Comparison of ENCODE assay signal across 17 cellular contexts in genomic region chr7:75943864-75944263, GRCh38. TPM values are rescaled to one million over a fixed set of nuclear protein-coding genes. Genes with fewer than 3 reads are reported as not detected.
DNase-seq lines count a peak whose midpoint lies in the region; ATAC-seq and TF ChIP-seq lines count a peak whose summit lies in the region.
"Had no signal": no experiment of that assay in that cellular context is flagged by ENCODE, and none has a peak within 500 bp of the region (broad histone marks: within the 10 kb centered on the region; RNA-seq: fewer than 3 reads in every experiment).

No MANE protein-coding gene starts in this region.

- H3K4me2 ChIP-seq in IMR-90 (ENCODE audit: low read depth, low read length) (no peak overlapping the region), OCI-LY7 (ENCODE audit: low read length) (no peak overlapping the region)

- H3K9me1 ChIP-seq in IMR-90 (ENCODE audit: insufficient read depth, low read length), result peaks cover 15% of the 10 kb centered on the region

- H3K9me3 Mint-ChIP-seq in T-helper 2 cell treated with Interferon-gamma antibody and Interleukin-4, amounts not matched to agents 5 μg/mL and 100 μg/mL, for 36 hours, result no peaks in the 10 kb centered on the region
- H3K9me3 Mint-ChIP-seq: activated CD4-positive, alpha-beta memory T cell treated with anti-CD3 and anti-CD28 coated beads, Interleukin-2, amount 10 ng/mL, durations not matched to agents 7 days and 5 days; H9 had no signal

- WGBS in IMR-90 (ENCODE audit: extremely low coverage in 2 of 2, insufficient read length in 1 of 2), 2 experiments, result no CpG with 5 or more reads among the region's 6 CpGs
- 95% methylated on average over 6 of the region's 6 CpGs for whole genome bisulfite sequencing in liver

- peaks cover 4% of the 10 kb centered on the region; the same call in 1 of the 2 replicates for H3K36me3 ChIP-seq in IMR-90 (ENCODE audit: control insufficient read depth, insufficient read depth, low read length)
- no peaks in the 10 kb centered on the region for H3K36me3 ChIP-seq in colonic mucosa
- peaks cover 4 to 15% (median 13%) of the 10 kb centered on the region in 4 donors for H3K36me3 ChIP-seq in liver (ENCODE audit: control insufficient read depth in 4 of 4, insufficient read depth in 3 of 4, low read depth in 1 of 4, low read length in 3 of 4)
- no peaks in the 10 kb centered on the region for H3K36me3 ChIP-seq in OCI-LY7 (ENCODE audit: insufficient read depth, low read length)

- DNase-seq in ACHN (peak; percentile 57), IMR-90 (peak; percentile 65), colonic mucosa (peak; percentile 46), OCI-LY7 (ENCODE audit: low spot score) (no peak)
- DNase-seq in T-helper 2 cell treated with Interferon-gamma antibody and Interleukin-4, amounts not matched to agents 5 μg/mL and 100 μg/mL, for 36 hours (ENCODE audit: low spot score), result no peak
- DNase-seq: activated CD4-positive, alpha-beta memory T cell treated with anti-CD3 and anti-CD28 coated beads, Interleukin-2, amount 10 ng/mL, durations not matched to agents 7 days and 5 days; activated naive CD4-positive, alpha-beta T cell treated with Interleukin-2 at 50 U/mL for 16 hours; central memory CD4-positive, alpha-beta T cell; DMS153; H9; NCI-H1417 treated with DMSO at 0.1 percent for 48 hours; NCI-H510A had no signal

- H3K79me1 ChIP-seq in IMR-90 (ENCODE audit: low read depth in 1 of 2, low read length in 2 of 2), result peaks cover 8 to 57% of the 10 kb centered on the region in 2 experiments

- no peak overlapping the region for H3K56ac ChIP-seq in IMR-90 (ENCODE audit: extremely low read depth, insufficient read depth, low read length)

- H4K5ac ChIP-seq in IMR-90 (ENCODE audit: low read depth, low read length), result no peak overlapping the region

- H3K36me3 Mint-ChIP-seq in T-helper 2 cell treated with Interferon-gamma antibody and Interleukin-4, amounts not matched to agents 5 μg/mL and 100 μg/mL, for 36 hours (ENCODE audit: low read depth), result peaks cover 2% of the 10 kb centered on the region

- no peaks in the 10 kb centered on the region for H3K79me2 ChIP-seq in OCI-LY7 (ENCODE audit: insufficient read depth, low read depth, low read length)

- intact Hi-C loops in IMR-90 (cut with micrococcal nuclease), result no loop called here
- intact Hi-C loops in colonic mucosa (cut with DNase I), result no loop called here
- intact Hi-C loops in OCI-LY7 (cut with micrococcal nuclease; ENCODE audit: unreplicated experiment), result no loop called here

- H2BK15ac ChIP-seq in IMR-90 (ENCODE audit: low read depth, low read length), result no peak overlapping the region

- no peak overlapping the region for H2AK5ac ChIP-seq in IMR-90 (ENCODE audit: low read depth, low read length)

- no peak overlapping the region for H2BK120ac ChIP-seq in IMR-90 (ENCODE audit: low read depth, low read length)

- BruUV-seq in IMR-90 (replicated peaks; lab: Mats Ljungman, UMichigan) (no TSS peak), OCI-LY7 (replicated peaks; lab: Mats Ljungman, UMichigan) (no TSS peak)

- no peaks in the 10 kb centered on the region for H3K9me2 ChIP-seq in OCI-LY7 (ENCODE audit: insufficient read depth, low read length)

- POLR2A ChIA-PET in IMR-90 (lab: Charles Lee; ENCODE audit: unreplicated experiment), result no interaction called here
- POLR2A ChIA-PET in OCI-LY7 (lab: Charles Lee), result no interaction called here

- H3K27ac Mint-ChIP-seq in T-helper 2 cell treated with Interferon-gamma antibody and Interleukin-4, amounts not matched to agents 5 μg/mL and 100 μg/mL, for 36 hours, result no peak overlapping the region
- H3K27ac Mint-ChIP-seq: activated CD4-positive, alpha-beta memory T cell treated with anti-CD3 and anti-CD28 coated beads, Interleukin-2, amount 10 ng/mL, durations not matched to agents 7 days and 5 days had no signal

- TF ChIP-seq CTCF in IMR-90 (conservative IDR thresholded peaks at IDR 0.05; ENCODE audit: low read depth, low read length) (no peak), colonic mucosa (IDR thresholded peaks at IDR 0.05) (no peak), liver (IDR thresholded peaks at IDR 0.05; ENCODE audit: low read depth, low read length, missing input control) (no peak), OCI-LY7 (conservative IDR thresholded peaks at IDR 0.05; ENCODE audit: low read length) (no peak)

- ATAC-seq in IMR-90 (ENCODE audit: low read depth), result no peak
- no peak for ATAC-seq in HG03442 (IDR thresholded peaks at IDR 0.05; ENCODE audit: unreplicated experiment)
- ATAC-seq in HG03196 (IDR thresholded peaks at IDR 0.05; ENCODE audit: unreplicated experiment), result no peak
- ATAC-seq: GM12878 had no signal

- no peak overlapping the region for H3K4me3 ChIP-seq in IMR-90 (ENCODE audit: insufficient read depth, low read depth, low read length)
- H3K4me3 ChIP-seq in colonic mucosa, result no peak overlapping the region
- H3K4me3 ChIP-seq in liver (ENCODE audit: low read depth in 1 of 3, low read length in 3 of 3), result no peak overlapping the region
- no peak overlapping the region for H3K4me3 ChIP-seq in OCI-LY7 (ENCODE audit: low read depth, low read length, poor library complexity, severe bottlenecking)
- H3K4me3 ChIP-seq: GM12878, upper lobe of left lung had no signal

- H4K8ac ChIP-seq in IMR-90 (ENCODE audit: low read depth in 2 of 2, low read length in 2 of 2), result no peak overlapping the region

- no peak overlapping the region for H2BK20ac ChIP-seq in IMR-90 (ENCODE audit: low read depth, low read length)

- H3K27me3 Mint-ChIP-seq in T-helper 2 cell treated with Interferon-gamma antibody and Interleukin-4, amounts not matched to agents 5 μg/mL and 100 μg/mL, for 36 hours (ENCODE audit: low read depth), result no peaks in the 10 kb centered on the region
- H3K27me3 Mint-ChIP-seq: activated CD4-positive, alpha-beta memory T cell treated with anti-CD3 and anti-CD28 coated beads, Interleukin-2, amount 10 ng/mL, durations not matched to agents 7 days and 5 days had no signal

- H3K4me1 Mint-ChIP-seq in T-helper 2 cell treated with Interferon-gamma antibody and Interleukin-4, amounts not matched to agents 5 μg/mL and 100 μg/mL, for 36 hours (ENCODE audit: low read depth), result peaks cover 8% of the 10 kb centered on the region

- CTCF ChIA-PET in IMR-90 (lab: Yijun Ruan, JAX) (no interaction called here), OCI-LY7 (lab: Charles Lee; ENCODE audit: unreplicated experiment) (no interaction called here)

- H4K20me1 ChIP-seq in IMR-90 (ENCODE audit: insufficient read depth, low read length) (peaks cover 3% of the 10 kb centered on the region; the same call in 1 of the 2 replicates), OCI-LY7 (ENCODE audit: insufficient read depth, low read length) (no peaks in the 10 kb centered on the region)

- H3K4me3 Mint-ChIP-seq in T-helper 2 cell treated with Interferon-gamma antibody and Interleukin-4, amounts not matched to agents 5 μg/mL and 100 μg/mL, for 36 hours, result no peak overlapping the region
- H3K4me3 Mint-ChIP-seq: activated CD4-positive, alpha-beta memory T cell treated with anti-CD3 and anti-CD28 coated beads, Interleukin-2, amount 10 ng/mL, durations not matched to agents 7 days and 5 days; H9 had no signal

- no peak for TF ChIP-seq RAD21 in IMR-90 (IDR thresholded peaks at IDR 0.05; ENCODE audit: low read length)
- no peak for TF ChIP-seq RAD21 in liver (IDR thresholded peaks at IDR 0.05)

- in situ Hi-C loops in ACHN (cut with HindIII; ENCODE audit: low pct_ligation_motif_present, low pct_unique_long_range_greater_than_20kb, low sequenced_read_pairs), result no loop called here
- in situ Hi-C loops in IMR-90 (cut with MboI; ENCODE audit: low sequenced_read_pairs), result no loop called here

- no peak overlapping the region for H4K91ac ChIP-seq in IMR-90 (ENCODE audit: insufficient read depth, low read depth, low read length)

- H3K9ac ChIP-seq in IMR-90 (ENCODE audit: low read depth, low read length), result no peak overlapping the region
- H3K9ac ChIP-seq in colonic mucosa (ENCODE audit: low read depth in 2 of 2, low read length in 2 of 2), result no peak overlapping the region
- no peak overlapping the region for H3K9ac ChIP-seq in liver (ENCODE audit: low read depth in 1 of 2, low read length in 2 of 2)

- H3K27me3 ChIP-seq in IMR-90 (ENCODE audit: control insufficient read depth, insufficient read depth, low read length) (no peaks in the 10 kb centered on the region), colonic mucosa (no peaks in the 10 kb centered on the region), liver (ENCODE audit: control insufficient read depth in 4 of 4, insufficient read depth in 4 of 4, low read length in 3 of 4) (no peaks in the 10 kb centered on the region)
- H3K27me3 ChIP-seq: upper lobe of left lung had no signal

- H3K4ac ChIP-seq in IMR-90 (ENCODE audit: low read depth, low read length), result no peak overlapping the region

- TF ChIP-seq POLR2A in IMR-90 (IDR thresholded peaks at IDR 0.05; ENCODE audit: low read depth, low read length), result no peak

- peaks cover 4% of the 10 kb centered on the region; the same call in 1 of the 2 replicates for H3K4me1 ChIP-seq in IMR-90 (ENCODE audit: control insufficient read depth, insufficient read depth, low read length)
- H3K4me1 ChIP-seq in colonic mucosa, result no peaks in the 10 kb centered on the region
- H3K4me1 ChIP-seq in liver (ENCODE audit: control insufficient read depth in 4 of 4, insufficient read depth in 4 of 4, low read length in 3 of 4), result peaks cover 20 to 50% (median 27%) of the 10 kb centered on the region in 4 donors
- H3K4me1 ChIP-seq in OCI-LY7 (ENCODE audit: insufficient read depth, low read length, poor library complexity, severe bottlenecking), result peaks cover 6% of the 10 kb centered on the region

- H2AFZ ChIP-seq in IMR-90 (replicated peaks; ENCODE audit: low read length, poor library complexity) (no peak overlapping the region), OCI-LY7 (ENCODE audit: low read length) (no peak overlapping the region)

- H3K18ac ChIP-seq in IMR-90 (ENCODE audit: low read depth, low read length), result no peak overlapping the region

- H3K9me3 ChIP-seq in IMR-90 (ENCODE audit: control insufficient read depth, insufficient read depth, low read length), result peaks cover 2% of the 10 kb centered on the region; the same call in 1 of the 2 replicates
- no peaks in the 10 kb centered on the region for H3K9me3 ChIP-seq in colonic mucosa
- H3K9me3 ChIP-seq in liver (ENCODE audit: control insufficient read depth in 4 of 4, low read length in 3 of 4), result no peaks in the 10 kb centered on the region
- no peaks in the 10 kb centered on the region for H3K9me3 ChIP-seq in OCI-LY7 (ENCODE audit: low read length)
- H3K9me3 ChIP-seq: upper lobe of left lung had no signal

- H2BK5ac ChIP-seq in IMR-90 (ENCODE audit: low read depth, low read length, poor library complexity, severe bottlenecking), result no peak overlapping the region

- H3K23ac ChIP-seq in IMR-90 (ENCODE audit: low read depth, low read length), result 0 out of 2 replicates have a peak overlapping the region, but pooled peaks have one; percentile 16

- H3K27ac ChIP-seq in IMR-90 (ENCODE audit: insufficient read depth, low read length) (no peak overlapping the region), colonic mucosa (no peak overlapping the region), liver (ENCODE audit: low read depth in 1 of 2, low read length in 2 of 2) (peak overlapping the region; percentile 89 to 97), OCI-LY7 (ENCODE audit: low read depth, low read length, poor library complexity, severe bottlenecking) (no peak overlapping the region)

- dilution Hi-C loops in IMR-90 (cut with HindIII; ENCODE audit: low sequenced_read_pairs, unreplicated experiment), result no loop called here

- no peak overlapping the region for H3K14ac ChIP-seq in IMR-90 (replicated peaks; ENCODE audit: low read depth, low read length)

- no peak overlapping the region for H2AK9ac ChIP-seq in IMR-90 (replicated peaks; ENCODE audit: low read depth, low read length, poor library complexity)

RNA-seq across cellular contexts. Expression of gene POR, which starts 28.9 kb away (rescaled TPM):
- total RNA-seq in IMR-90 (2012; rRNA removed) (25.3 and 25.5 TPM in 2 replicates), colonic mucosa (100 to 1,000 TPM; 126 to 169 TPM), liver (100 to 1,000 TPM; 116 to 571 TPM), OCI-LY7 (2022) (38.3 and 45.2 TPM in 2 replicates)
- polyA plus RNA-seq in IMR-90 (2012; rRNA removed) (42.2 and 60.4 TPM in 2 replicates), liver (100 to 1,000 TPM; 377 to 973 TPM)
- 31.0 and 59.1 TPM in 2 replicates for polyA plus RNA-seq in IMR-90 (2012; cell fraction: cytosol; rRNA removed)
- polyA plus RNA-seq in IMR-90 (2012; cell fraction: nucleus; rRNA removed; ENCODE audit: low replicate concordance), result 74.8 and 189 TPM in 2 replicates
- 30.8 and 41.5 TPM in 2 replicates for total RNA-seq in OCI-LY7 (2014; rRNA removed; shearing (Covaris generic))

RNA-seq across cellular contexts. Expression of gene TMEM120A, which starts 50.5 kb away (rescaled TPM):
- 23.1 and 32.1 TPM in 2 replicates for total RNA-seq in IMR-90 (2012; rRNA removed)
- 33.8 and 39.3 TPM in 2 replicates for polyA plus RNA-seq in IMR-90 (2012; rRNA removed)
- 13.7 and 39.5 TPM in 2 replicates for polyA plus RNA-seq in IMR-90 (2012; cell fraction: cytosol; rRNA removed)
- polyA plus RNA-seq in IMR-90 (2012; cell fraction: nucleus; rRNA removed; ENCODE audit: low replicate concordance), result 76.5 and 138 TPM in 2 replicates
- total RNA-seq in colonic mucosa, result 10 to 100 TPM; 56.3 to 94.1 TPM
- total RNA-seq in liver, result 10 to 100 TPM; 18.7 to 29.5 TPM
- 10 to 100 TPM; 34.8 to 73.9 TPM for polyA plus RNA-seq in liver
- total RNA-seq in OCI-LY7 (2014; rRNA removed; shearing (Covaris generic)), result 12.4 and 18.1 TPM in 2 replicates
- 22.1 and 23.0 TPM in 2 replicates for total RNA-seq in OCI-LY7 (2022)

Comparison
In these comparisons a context has a peak if more than half of its experiments do, and no peak if none do; other contexts are left out.
1. DNase-seq: peak in ACHN (single experiment), IMR-90 (single experiment) and colonic mucosa (single experiment); none in OCI-LY7 (single experiment) and T-helper 2 cell treated with Interferon-gamma antibody and Interleukin-4, amounts not matched to agents 5 μg/mL and 100 μg/mL, for 36 hours (single experiment).
2. H3K27ac ChIP-seq: peak in liver (2 of 2); none in IMR-90 (single experiment), colonic mucosa (single experiment) and OCI-LY7 (single experiment).